8 cellular contexts compared by ENCODE assay signal in the genomic region with DNA sequence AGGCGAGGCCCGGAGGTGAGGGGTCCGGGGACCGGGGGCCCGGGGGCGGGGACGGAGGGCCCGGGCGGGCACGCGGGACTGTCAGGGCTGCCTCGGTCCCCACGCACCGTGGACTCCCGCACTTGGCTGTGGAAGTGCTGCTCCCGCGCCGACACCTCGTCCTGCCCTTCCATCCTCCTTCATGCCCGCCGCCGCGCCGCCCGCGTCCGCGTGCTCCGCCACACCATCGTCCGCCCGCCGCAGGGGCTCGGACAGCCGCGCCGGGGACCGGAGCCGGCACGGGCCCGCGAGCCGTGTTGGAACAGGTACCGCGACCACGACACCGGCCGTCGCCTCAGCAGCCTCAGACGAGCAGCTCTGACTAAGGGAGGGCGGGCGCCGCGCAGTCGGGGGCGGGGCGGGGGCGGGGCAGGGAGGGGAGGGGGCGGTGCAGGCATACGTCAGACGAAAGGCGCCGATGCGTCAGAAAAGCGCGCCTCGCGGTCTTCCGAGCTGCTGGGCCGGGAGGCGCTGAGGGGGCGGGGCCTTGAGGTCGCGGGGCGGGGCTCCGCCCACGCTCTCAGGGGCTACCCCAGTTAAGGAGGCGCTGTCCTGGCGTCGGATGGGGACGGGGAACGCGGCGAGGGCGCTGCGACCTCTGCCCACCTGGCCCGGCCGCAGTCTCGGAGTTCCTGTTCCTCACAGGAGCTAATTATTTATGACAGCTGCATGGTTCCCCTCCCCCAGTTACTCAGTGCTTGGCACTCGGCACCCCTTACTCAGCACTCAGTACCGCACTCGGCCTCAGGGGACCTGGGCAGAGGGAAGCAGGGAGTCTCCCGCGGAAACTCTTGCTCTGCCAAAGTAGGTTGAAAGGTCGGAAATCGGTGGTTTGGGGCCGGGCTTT. TPM values are rescaled to one million over a fixed set of nuclear protein-coding genes. Genes with fewer than 3 reads are reported as not detected.
DNase-seq lines count a peak whose midpoint lies in the region; ATAC-seq, FAIRE-seq and TF ChIP-seq lines count a peak whose summit lies in the region.

A gene with protein sequence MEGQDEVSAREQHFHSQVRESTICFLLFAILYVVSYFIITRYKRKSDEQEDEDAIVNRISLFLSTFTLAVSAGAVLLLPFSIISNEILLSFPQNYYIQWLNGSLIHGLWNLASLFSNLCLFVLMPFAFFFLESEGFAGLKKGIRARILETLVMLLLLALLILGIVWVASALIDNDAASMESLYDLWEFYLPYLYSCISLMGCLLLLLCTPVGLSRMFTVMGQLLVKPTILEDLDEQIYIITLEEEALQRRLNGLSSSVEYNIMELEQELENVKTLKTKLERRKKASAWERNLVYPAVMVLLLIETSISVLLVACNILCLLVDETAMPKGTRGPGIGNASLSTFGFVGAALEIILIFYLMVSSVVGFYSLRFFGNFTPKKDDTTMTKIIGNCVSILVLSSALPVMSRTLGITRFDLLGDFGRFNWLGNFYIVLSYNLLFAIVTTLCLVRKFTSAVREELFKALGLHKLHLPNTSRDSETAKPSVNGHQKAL (minus strand): TSS at position 363 of the 886 bp plus-strand sequence. CDS start 190 bp downstream, at position 173.

- DNase-seq in GM12892 (ENCODE audit: insufficient read length) (peak; percentile 90), NCI-H146 (lab: John Stamatoyannopoulos, UW) (peak; percentile 93), T-helper 1 cell (peak; percentile 90 to 96 (median 91)), amniotic epithelial cell (ENCODE audit: low read depth) (peak; percentile 89), left cardiac atrium (peak; percentile 94), progenitor cell of endocrine pancreas (ENCODE audit: low spot score, unreplicated experiment) (peak; percentile 92), ureter (ENCODE audit: low spot score) (peak; percentile 95)

- H3K36me3 Mint-ChIP-seq in progenitor cell of endocrine pancreas (ENCODE audit: insufficient read depth): peaks cover 1% of the 10 kb centered on the region

- FAIRE-seq in GM12892 (lab: Jason Lieb, UNC): peak; percentile 88

- ATAC-seq in HG02852 (IDR thresholded peaks at IDR 0.05; ENCODE audit: unreplicated experiment) (peak; percentile 76), left cardiac atrium (peak; percentile 95 to 96)

- H3K27me3 Mint-ChIP-seq in progenitor cell of endocrine pancreas: no peaks in the 10 kb centered on the region

- H3K4me1 Mint-ChIP-seq in progenitor cell of endocrine pancreas (ENCODE audit: low read depth): peaks cover 15% of the 10 kb centered on the region

- intact Hi-C loops in left cardiac atrium (cut with DNase I): no loop called here

- TF ChIP-seq POLR2A in GM12892 (IDR thresholded peaks at IDR 0.05; ENCODE audit: low read depth, low read length): peak; percentile 87

- peak within 1 kb of the TSS; percentile 93 for H3K4me3 Mint-ChIP-seq in progenitor cell of endocrine pancreas (ENCODE audit: low read depth)

- H3K9me3 Mint-ChIP-seq in progenitor cell of endocrine pancreas (ENCODE audit: low read depth): no peaks in the 10 kb centered on the region

- peak within 1 kb of the TSS; percentile 94 for H3K27ac Mint-ChIP-seq in progenitor cell of endocrine pancreas

- peak; percentile 63 for TF ChIP-seq CTCF in progenitor cell of endocrine pancreas (IDR thresholded peaks at IDR 0.05; ENCODE audit: unreplicated experiment)

RNA-seq across cellular contexts. Expression of the gene that starts here (rescaled TPM):
- polyA plus RNA-seq in GM12892 (2012; ENCODE audit: missing spikeins): 19.0 TPM
- total RNA-seq in left cardiac atrium (10 to 100 TPM; 39.4 to 45.2 TPM), progenitor cell of endocrine pancreas (89.1 and 95.7 TPM in 2 replicates), ureter (89.5 TPM)

Comparison
In these comparisons a context has a peak if more than half of its experiments do, and no peak if none do; other contexts are left out.
1. Peak in every context shown above with its lines: DNase-seq and ATAC-seq.